In genomic region chr18:52409732-52410131, GRCh38 we compare ENCODE assay signal across 9 cellular contexts.
DNase-seq lines count a peak whose midpoint lies in the region; ATAC-seq and TF ChIP-seq lines count a peak whose summit lies in the region.
"Had no signal": no experiment of that assay in that cellular context is flagged by ENCODE, and none has a peak within 500 bp of the region (broad histone marks: within the 10 kb centered on the region; RNA-seq: fewer than 3 reads in every experiment).

No MANE protein-coding gene starts in this region.

- CTCF ChIA-PET in Caco-2 (lab: Charles Lee), result no interaction called here
- CTCF ChIA-PET in CD8-positive, alpha-beta T cell (lab: Charles Lee), result no interaction called here

- H3K36me3 ChIP-seq in Caco-2 (ENCODE audit: control insufficient read depth, insufficient read depth, low read length), result no peaks in the 10 kb centered on the region
- no peaks in the 10 kb centered on the region for H3K36me3 ChIP-seq in CD8-positive, alpha-beta T cell (ENCODE audit: insufficient read depth, low read length)
- H3K36me3 ChIP-seq: lower lobe of right lung had no signal

- H3K27me3 ChIP-seq in Caco-2 (replicated peaks; ENCODE audit: control insufficient read depth, insufficient read depth, low read length), result no peaks in the 10 kb centered on the region
- no peaks in the 10 kb centered on the region for H3K27me3 ChIP-seq in CD8-positive, alpha-beta T cell (ENCODE audit: insufficient read depth, low read length)

- no peaks in the 10 kb centered on the region for H3K36me3 Mint-ChIP-seq in Caco-2 (ENCODE audit: insufficient read depth, unreplicated experiment)
- no peaks in the 10 kb centered on the region for H3K36me3 Mint-ChIP-seq in CD8-positive, alpha-beta T cell

- H3K4me1 ChIP-seq in Caco-2, result no peaks in the 10 kb centered on the region
- H3K4me1 ChIP-seq in CD8-positive, alpha-beta T cell (ENCODE audit: insufficient read depth, low read length), result no peaks in the 10 kb centered on the region
- H3K4me1 ChIP-seq: lower lobe of right lung had no signal

- H3K9me3 Mint-ChIP-seq in Caco-2 (ENCODE audit: unreplicated experiment), result no peaks in the 10 kb centered on the region
- peaks cover 2% of the 10 kb centered on the region for H3K9me3 Mint-ChIP-seq in CD8-positive, alpha-beta T cell

- BruUV-seq in Caco-2 (replicated peaks; lab: Mats Ljungman, UMichigan), result no TSS peak

- ATAC-seq in GM19351 (IDR thresholded peaks at IDR 0.05; ENCODE audit: unreplicated experiment), result peak; percentile 98
- ATAC-seq in HG02970 (IDR thresholded peaks at IDR 0.05; ENCODE audit: low FRiP score, unreplicated experiment), result peak; percentile 79
- no peak for ATAC-seq in CD8-positive, alpha-beta T cell
- ATAC-seq: lower lobe of right lung had no signal

- no peak overlapping the region for H3K27ac Mint-ChIP-seq in Caco-2 (ENCODE audit: unreplicated experiment)
- H3K27ac Mint-ChIP-seq in CD8-positive, alpha-beta T cell, result no peak overlapping the region

- POLR2A ChIA-PET in Caco-2 (lab: Charles Lee), result no interaction called here
- POLR2A ChIA-PET in CD8-positive, alpha-beta T cell (lab: Charles Lee), result no interaction called here

- H3K27me3 Mint-ChIP-seq in Caco-2 (ENCODE audit: insufficient read depth, unreplicated experiment), result no peaks in the 10 kb centered on the region
- no peaks in the 10 kb centered on the region for H3K27me3 Mint-ChIP-seq in CD8-positive, alpha-beta T cell (ENCODE audit: low read depth)

- H3K4me3 ChIP-seq in Caco-2 (ENCODE audit: low read depth, low read length), result no peak overlapping the region
- no peak overlapping the region for H3K4me3 ChIP-seq in CD8-positive, alpha-beta T cell (ENCODE audit: low read depth, low read length)
- H3K4me3 ChIP-seq: lower lobe of right lung had no signal

- H3K4me1 Mint-ChIP-seq in Caco-2 (ENCODE audit: low read depth, unreplicated experiment), result no peaks in the 10 kb centered on the region
- H3K4me1 Mint-ChIP-seq in CD8-positive, alpha-beta T cell (ENCODE audit: low read depth), result no peaks in the 10 kb centered on the region

- no peak overlapping the region for H3K4me3 Mint-ChIP-seq in Caco-2 (ENCODE audit: unreplicated experiment)
- no peak overlapping the region for H3K4me3 Mint-ChIP-seq in CD8-positive, alpha-beta T cell

- no peaks in the 10 kb centered on the region for H3K9me3 ChIP-seq in Caco-2
- no peaks in the 10 kb centered on the region for H3K9me3 ChIP-seq in CD8-positive, alpha-beta T cell (ENCODE audit: low read length)
- H3K9me3 ChIP-seq: lower lobe of right lung had no signal

- H3K27ac ChIP-seq in CD8-positive, alpha-beta T cell (ENCODE audit: low read depth, low read length), result no peak overlapping the region
- H3K27ac ChIP-seq: lower lobe of right lung had no signal

- intact Hi-C loops in Caco-2 (cut with micrococcal nuclease; ENCODE audit: unreplicated experiment), result no loop called here
- intact Hi-C loops in CD8-positive, alpha-beta T cell (cut with DNase I, micrococcal nuclease), result no loop called here

- DNase-seq in Caco-2, result peak; percentile 3 to 20
- peak; percentile 36 for DNase-seq in RKO (ENCODE audit: low spot score)
- no peak for DNase-seq in stimulated activated CD4-positive, alpha-beta T cell treated with anti-CD3 and anti-CD28 coated beads, Interleukin-2, amount 100 ng/mL, for 24 hours
- DNase-seq in HuH-7 (ENCODE audit: low spot score), result no peak
- no peak for DNase-seq in NCI-H2029 treated with DMSO at 0.1 percent for 48 hours (lab: John Stamatoyannopoulos, UW)
- no peak for DNase-seq in CD8-positive, alpha-beta T cell
- DNase-seq: lower lobe of right lung had no signal

- TF ChIP-seq CTCF in Caco-2 (IDR thresholded peaks at IDR 0.05; ENCODE audit: insufficient read depth in 1 of 2, low read depth in 1 of 2, low read length in 1 of 2, severe bottlenecking in 1 of 2, unreplicated experiment in 1 of 2), result no peak
- TF ChIP-seq CTCF in CD8-positive, alpha-beta T cell (IDR thresholded peaks at IDR 0.05), result no peak

Comparison
In these comparisons a context has a peak if more than half of its experiments do, and no peak if none do; other contexts are left out.
1. DNase-seq: peak in Caco-2 (2 of 2) and RKO (single experiment); none in stimulated activated CD4-positive, alpha-beta T cell treated with anti-CD3 and anti-CD28 coated beads, Interleukin-2, amount 100 ng/mL, for 24 hours (0 of 2), HuH-7 (single experiment), NCI-H2029 treated with DMSO at 0.1 percent for 48 hours (single experiment) and CD8-positive, alpha-beta T cell (0 of 7).